In the genomic region with DNA sequence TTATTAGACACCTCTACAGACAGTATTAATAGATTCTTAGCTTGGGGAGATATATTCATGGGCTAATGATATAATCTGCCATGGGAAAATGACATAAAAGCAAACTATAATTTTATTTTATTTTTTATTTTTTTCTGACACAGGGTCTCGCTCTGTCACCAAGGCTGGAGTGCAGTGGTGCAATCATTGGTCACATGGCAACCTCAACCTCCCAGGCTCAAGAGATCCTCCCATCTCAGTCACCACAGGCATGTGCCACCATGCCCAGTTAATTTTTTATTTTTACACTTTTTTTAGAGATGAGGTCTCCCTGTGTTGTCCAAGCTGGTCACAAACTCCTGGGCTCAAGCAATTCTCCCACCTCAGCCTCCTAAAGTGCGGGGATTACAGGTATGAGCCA, we compare ENCODE assay signal across 1 cellular context.
TF ChIP-seq lines count a peak whose summit lies in the region.

No MANE protein-coding gene starts in this region.

TF ChIP-seq in GM12878, 131 proteins besides CTCF, POLR2A, EP300 and RAD21 (continued from another document):
- TF ChIP-seq BMI1 (IDR thresholded peaks at IDR 0.05; ENCODE audit: borderline replicate concordance) (no peak), MAX (IDR thresholded peaks at IDR 0.05; ENCODE audit: low read depth, low read length) (no peak), MTA2 (IDR thresholded peaks at IDR 0.05; ENCODE audit: low read depth) (no peak), BHLHE40 (IDR thresholded peaks at IDR 0.05; ENCODE audit: borderline replicate concordance in 1 of 2, low read depth in 2 of 2, low read length in 1 of 2) (peak in 1 of 2 experiments; percentile 10; a peak in 1 of 4 replicates), CBX3 (IDR thresholded peaks at IDR 0.05; ENCODE audit: borderline replicate concordance, low read depth) (no peak), SMAD5 (IDR thresholded peaks at IDR 0.05; ENCODE audit: low read depth) (no peak), TCF3 (IDR thresholded peaks at IDR 0.05; ENCODE audit: borderline replicate concordance, insufficient read depth, low read depth, low read length) (no peak)
- TF ChIP-seq, protein P1, sequence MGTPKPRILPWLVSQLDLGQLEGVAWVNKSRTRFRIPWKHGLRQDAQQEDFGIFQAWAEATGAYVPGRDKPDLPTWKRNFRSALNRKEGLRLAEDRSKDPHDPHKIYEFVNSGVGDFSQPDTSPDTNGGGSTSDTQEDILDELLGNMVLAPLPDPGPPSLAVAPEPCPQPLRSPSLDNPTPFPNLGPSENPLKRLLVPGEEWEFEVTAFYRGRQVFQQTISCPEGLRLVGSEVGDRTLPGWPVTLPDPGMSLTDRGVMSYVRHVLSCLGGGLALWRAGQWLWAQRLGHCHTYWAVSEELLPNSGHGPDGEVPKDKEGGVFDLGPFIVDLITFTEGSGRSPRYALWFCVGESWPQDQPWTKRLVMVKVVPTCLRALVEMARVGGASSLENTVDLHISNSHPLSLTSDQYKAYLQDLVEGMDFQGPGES (IDR thresholded peaks at IDR 0.05) = no peak
